In the genomic region with DNA sequence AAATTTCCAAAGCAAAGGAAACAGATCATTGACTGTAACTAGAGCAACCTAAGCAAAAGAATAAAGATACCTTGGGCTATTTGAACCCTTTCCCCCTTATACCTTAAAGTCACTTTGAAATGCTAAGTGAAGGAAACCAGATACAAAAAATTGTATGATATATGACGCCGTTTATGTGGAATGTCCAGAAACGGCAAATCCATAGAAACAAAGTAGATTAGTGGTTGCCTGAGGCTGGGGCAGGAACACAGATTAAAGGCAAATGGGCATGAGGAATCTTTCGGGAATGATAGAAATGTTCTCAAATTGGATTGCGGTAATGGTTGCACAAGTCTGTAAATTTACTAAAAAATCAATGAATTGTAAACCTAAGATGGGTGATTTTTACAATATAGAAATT, we compare ENCODE assay signal across 11 cellular contexts.
DNase-seq lines count a peak whose midpoint lies in the region; ATAC-seq and TF ChIP-seq lines count a peak whose summit lies in the region.
"Had no signal": no experiment of that assay in that cellular context is flagged by ENCODE, and none has a peak within 500 bp of the region (broad histone marks: within the 10 kb centered on the region; RNA-seq: fewer than 3 reads in every experiment).

No MANE protein-coding gene starts in this region.

- H3K9me3 ChIP-seq in trophoblast cell (ENCODE audit: insufficient read depth, low read depth, low read length), result no peaks in the 10 kb centered on the region
- H3K9me3 ChIP-seq: ascending aorta, pancreas, transverse colon had no signal

- no peak overlapping the region for H3K4ac ChIP-seq in trophoblast cell (ENCODE audit: low read depth, low read length)

- peaks cover 40% of the 10 kb centered on the region for H3K79me1 ChIP-seq in trophoblast cell (ENCODE audit: low read length)

- no CpG with 5 or more reads among the region's 5 CpGs for WGBS in trophoblast cell (ENCODE audit: extremely low coverage, insufficient coverage, insufficient read length)

- H3K36me3 ChIP-seq in trophoblast cell (ENCODE audit: control insufficient read depth in 1 of 2, insufficient read depth in 2 of 2, low read length in 2 of 2), result no peaks in the 10 kb centered on the region
- H3K36me3 ChIP-seq: ascending aorta, pancreas, transverse colon had no signal

- in situ Hi-C loops in GM13977 (cut with MboI; ENCODE audit: low pct_unique_long_range_greater_than_20kb, low sequenced_read_pairs, unreplicated experiment), result no loop called here

- H3K27me3 Mint-ChIP-seq in stimulated activated memory B cell treated with anti-CD40 and anti-IgM and Interleukin-4, amounts not matched to agents 10 μg/mL and 1 μg/mL and 100 μg/mL, for 72 hours, result peaks cover 22% of the 10 kb centered on the region

- H3K23ac ChIP-seq in trophoblast cell (ENCODE audit: low read length), result no peak overlapping the region

- no peak overlapping the region for H2BK5ac ChIP-seq in trophoblast cell (ENCODE audit: low read depth, low read length, poor library complexity)

- H3K4me1 Mint-ChIP-seq in stimulated activated memory B cell treated with anti-CD40 and anti-IgM and Interleukin-4, amounts not matched to agents 10 μg/mL and 1 μg/mL and 100 μg/mL, for 72 hours, result no peaks in the 10 kb centered on the region

- no peaks in the 10 kb centered on the region for H3K9me3 Mint-ChIP-seq in stimulated activated memory B cell treated with anti-CD40 and anti-IgM and Interleukin-4, amounts not matched to agents 10 μg/mL and 1 μg/mL and 100 μg/mL, for 72 hours

- no peak overlapping the region for H3K4me2 ChIP-seq in trophoblast cell (ENCODE audit: low read length)

- H3K18ac ChIP-seq in trophoblast cell (ENCODE audit: low read length), result no peak overlapping the region

- TF ChIP-seq CTCF in GM13977 (IDR thresholded peaks at IDR 0.05; ENCODE audit: extremely low read depth, insufficient read depth, missing control alignments), result no peak

- H3K4me1 ChIP-seq in trophoblast cell (ENCODE audit: control insufficient read depth in 1 of 2, insufficient read depth in 2 of 2, low read length in 2 of 2), result peaks cover 8 to 15% of the 10 kb centered on the region in 2 experiments
- H3K4me1 ChIP-seq: pancreas, transverse colon had no signal

- no peak overlapping the region for H3K4me3 Mint-ChIP-seq in stimulated activated memory B cell treated with anti-CD40 and anti-IgM and Interleukin-4, amounts not matched to agents 10 μg/mL and 1 μg/mL and 100 μg/mL, for 72 hours

- no peak overlapping the region for H2BK120ac ChIP-seq in trophoblast cell (ENCODE audit: insufficient read depth, low read length, poor library complexity)

- no peak overlapping the region for H3K4me3 ChIP-seq in trophoblast cell (ENCODE audit: low read depth, low read length)
- H3K4me3 ChIP-seq: ascending aorta, pancreas, transverse colon had no signal

- H4K12ac ChIP-seq in trophoblast cell (ENCODE audit: low read depth, low read length), result no peak overlapping the region

- H2BK12ac ChIP-seq in trophoblast cell (ENCODE audit: low read length), result no peak overlapping the region

- no peaks in the 10 kb centered on the region for H3K36me3 Mint-ChIP-seq in stimulated activated memory B cell treated with anti-CD40 and anti-IgM and Interleukin-4, amounts not matched to agents 10 μg/mL and 1 μg/mL and 100 μg/mL, for 72 hours

- H2AFZ ChIP-seq in trophoblast cell (ENCODE audit: insufficient read depth, low read length, poor library complexity), result no peak overlapping the region

- no peak overlapping the region for H2AK5ac ChIP-seq in trophoblast cell (ENCODE audit: low read length)

- no peak overlapping the region for H3K9ac ChIP-seq in trophoblast cell (ENCODE audit: low read length)

- H3K27ac ChIP-seq in epithelial cell of prostate (peak overlapping the region; percentile 95), trophoblast cell (ENCODE audit: low read depth, low read length) (peak overlapping the region; percentile 99)
- H3K27ac ChIP-seq: ascending aorta, pancreas, transverse colon had no signal

- no peak overlapping the region for H4K91ac ChIP-seq in trophoblast cell (ENCODE audit: low read depth, low read length)

- H3K14ac ChIP-seq in trophoblast cell (ENCODE audit: low read length), result no peak overlapping the region

- DNase-seq in EH (ENCODE audit: low read depth) (peak; percentile 96), RPMI7951 (ENCODE audit: low read depth) (peak; percentile 97), epithelial cell of prostate (ENCODE audit: low read depth, low spot score) (peak; percentile 24), trophoblast cell (peak; percentile 72 to 98), GM13977 (ENCODE audit: low spot score) (no peak), NCI-H146 (lab: John Stamatoyannopoulos, UW) (no peak)
- DNase-seq: pancreas, transverse colon had no signal

- no peak overlapping the region for H3K27ac Mint-ChIP-seq in stimulated activated memory B cell treated with anti-CD40 and anti-IgM and Interleukin-4, amounts not matched to agents 10 μg/mL and 1 μg/mL and 100 μg/mL, for 72 hours

- peaks cover 4% of the 10 kb centered on the region for H3K79me2 ChIP-seq in trophoblast cell (ENCODE audit: control insufficient read depth, insufficient read depth, low read length, poor library complexity)

- no peaks in the 10 kb centered on the region for H3K27me3 ChIP-seq in trophoblast cell (ENCODE audit: insufficient read depth, low read length)
- H3K27me3 ChIP-seq: ascending aorta, pancreas, transverse colon had no signal

- H4K8ac ChIP-seq in trophoblast cell (ENCODE audit: low read depth, low read length), result no peak overlapping the region

- ATAC-seq in GM21381 (IDR thresholded peaks at IDR 0.05; ENCODE audit: unreplicated experiment), result no peak
- ATAC-seq in stimulated activated memory B cell treated with anti-CD40 and anti-IgM and Interleukin-4, amounts not matched to agents 10 μg/mL and 1 μg/mL and 100 μg/mL, for 72 hours, result no peak

Comparison
In these comparisons a context has a peak if more than half of its experiments do, and no peak if none do; other contexts are left out.
1. DNase-seq: peak in EH (single experiment), RPMI7951 (single experiment), epithelial cell of prostate (single experiment) and trophoblast cell (2 of 2); none in GM13977 (single experiment) and NCI-H146 (single experiment).